In the genomic region with DNA sequence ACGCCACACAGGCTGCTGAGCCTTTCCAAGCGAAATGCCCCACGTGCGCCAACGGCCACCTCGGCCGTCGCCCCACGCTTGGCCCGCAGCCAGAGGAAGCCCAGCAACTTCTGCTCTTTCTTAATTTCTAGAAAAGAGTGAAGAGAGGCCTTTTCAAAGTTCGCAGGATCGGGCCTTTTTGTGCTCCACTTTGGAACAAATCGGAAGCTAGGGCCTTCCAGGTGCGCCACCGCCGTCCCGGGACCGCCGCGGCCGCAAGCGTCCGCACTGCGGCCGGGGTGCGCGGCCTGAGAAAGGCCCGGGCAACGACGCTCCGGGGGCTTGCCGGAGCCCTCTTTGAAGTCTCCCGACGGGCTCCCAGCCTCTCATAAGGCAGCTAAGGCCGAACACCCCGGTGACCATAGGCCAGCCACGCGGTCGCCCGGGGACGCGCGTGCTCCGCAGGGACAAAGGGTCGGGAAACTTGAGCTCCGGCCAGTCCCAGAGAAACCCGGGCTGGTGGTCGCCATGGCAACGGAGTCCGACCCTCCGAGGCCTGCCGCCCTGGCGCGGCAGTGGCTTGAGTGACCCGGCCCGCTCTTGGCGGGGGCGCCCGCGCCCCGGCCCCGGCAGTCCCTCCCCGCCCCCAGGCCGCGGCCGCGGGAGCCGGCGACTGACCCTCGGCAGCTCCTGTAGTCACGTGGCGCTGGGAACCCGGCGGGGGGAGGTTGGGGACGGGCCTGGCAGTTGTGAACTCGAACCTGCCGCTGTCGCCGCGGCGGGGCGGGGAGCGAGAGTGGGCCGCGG, we compare ENCODE assay signal across 8 cellular contexts. TPM values are rescaled to one million over a fixed set of nuclear protein-coding genes. Genes with fewer than 3 reads are reported as not detected.
DNase-seq lines count a peak whose midpoint lies in the region; ATAC-seq, FAIRE-seq and TF ChIP-seq lines count a peak whose summit lies in the region.

A gene (plus strand): TSS at position 725 of the 786 bp plus-strand sequence. CDS start 890 bp downstream, outside the sequence.

- TF ChIP-seq RAD21 in HepG2 (CRISPR knock-in tag; IDR thresholded peaks at IDR 0.05): 0 out of 2 replicates have a peak, but pooled peaks have one; percentile 54

- peaks cover 32% of the 10 kb centered on the region for H3K79me2 ChIP-seq in HepG2 (ENCODE audit: insufficient read depth, low read length)

- no peaks in the 10 kb centered on the region for H3K27me3 ChIP-seq in HepG2 (ENCODE audit: control insufficient read depth in 1 of 2, insufficient read depth in 2 of 2, low read length in 2 of 2)

- TF ChIP-seq EP300 in HepG2 (IDR thresholded peaks at IDR 0.05; ENCODE audit: low read depth in 2 of 2, low read length in 2 of 2) (peak; percentile 43 to 49; a peak in 2 of 4 replicates), HepG2 (CRISPR knock-in tag; IDR thresholded peaks at IDR 0.05; ENCODE audit: borderline replicate concordance) (no peak)

- H3K4me3 ChIP-seq in AG10803 (ENCODE audit: low read length) (peak within 1 kb of the TSS; percentile 90), HepG2 (replicated peaks in 1 of 3; ENCODE audit: insufficient read depth in 1 of 3, low read depth in 2 of 3, low read length in 3 of 3) (peak within 1 kb of the TSS; percentile 68 to 84 (median 82))

- H3K4me1 ChIP-seq in HepG2 (ENCODE audit: insufficient read depth, low read length): peaks cover 35% of the 10 kb centered on the region

- intact Hi-C loops in HepG2 (cut with micrococcal nuclease; ENCODE audit: unreplicated experiment): loop anchor here (1.0 kb wide), 2 partner anchors 9 to 27 kb away; a partner anchor contains a TSS

- H3K36me3 ChIP-seq in HepG2 (replicated peaks in 1 of 2; ENCODE audit: control insufficient read depth in 1 of 2, insufficient read depth in 2 of 2, low read length in 2 of 2): peaks cover 5 to 19% of the 10 kb centered on the region in 2 experiments; a peak in 4 of 5 replicates

- peak; percentile 50 to 72; a peak in 3 of 4 replicates for TF ChIP-seq POLR2A in HepG2 (IDR thresholded peaks at IDR 0.05; ENCODE audit: insufficient read depth in 1 of 2, low read depth in 2 of 2, low read length in 2 of 2)

- CTCF ChIA-PET in HepG2 (lab: Yijun Ruan, JAX; ENCODE audit: low intra/inter-chr PET ratio, low total read pairs): no interaction called here

- peaks cover 8% of the 10 kb centered on the region; the same call in 1 of the 2 replicates for H4K20me1 ChIP-seq in HepG2 (ENCODE audit: insufficient read depth, low read length)

- BruUV-seq in HepG2 (replicated peaks; lab: Mats Ljungman, UMichigan): no TSS peak

- peak within 1 kb of the TSS; percentile 99 for H3K4me2 ChIP-seq in HepG2 (ENCODE audit: low read depth, low read length)

- DNase-seq in AG10803 (ENCODE audit: low read depth): peak; percentile 85
- peak; percentile 85 for DNase-seq in NCI-H526 treated with DMSO at 0.1 percent for 48 hours (lab: John Stamatoyannopoulos, UW)
- peak; percentile 67 to 72 for DNase-seq in activated CD4-positive, alpha-beta T cell treated with anti-CD3 and anti-CD28 coated beads, Interleukin-2, amount 50 U/mL, for 24 hours (ENCODE audit: low read depth in 1 of 2, low spot score in 1 of 2)
- DNase-seq in dermis blood vessel endothelial cell: peak; percentile 92
- DNase-seq in HepG2 (ENCODE audit: low spot score): peak; percentile 86
- DNase-seq in stimulated activated CD4-positive, alpha-beta T cell treated with anti-CD3 and anti-CD28 coated beads, Interleukin-2, amount 100 ng/mL, for 48 hours: peak; percentile 72 to 74

- peak within 1 kb of the TSS; percentile 95 for H3K9ac ChIP-seq in HepG2 (ENCODE audit: insufficient read depth, low read depth, low read length)

- 0% methylated on average over 9 of the region's 85 CpGs for WGBS in HepG2 (ENCODE audit: low lambda C conversion rate)

- peak within 1 kb of the TSS; percentile 100 for H3K27ac ChIP-seq in HepG2 (ENCODE audit: extremely low read length, insufficient read depth, low read length)

- in situ Hi-C loops in HepG2 (cut with HindIII; ENCODE audit: extremely low pct_ligation_motif_present, low pct_unique_long_range_greater_than_20kb): no loop called here

- peak within 1 kb of the TSS; percentile 61 for H2AFZ ChIP-seq in HepG2 (ENCODE audit: low read length)

- POLR2A ChIA-PET in HepG2 (lab: Yijun Ruan, JAX): interaction anchor here (0.9 to 6.8 kb wide), 15 partner anchors 10 to 660 kb away, joined by 3 to 141 read pairs (median 9); a partner anchor contains a TSS

- TF ChIP-seq CTCF in AG10803 (conservative IDR thresholded peaks at IDR 0.05; ENCODE audit: low read length) (no peak), HepG2 (CRISPR knock-in tag; IDR thresholded peaks at IDR 0.05) (peak; percentile 26; the same call in 1 of the 2 replicates)

- peak; percentile 26 for FAIRE-seq in HepG2 (lab: Jason Lieb, UNC)

- ATAC-seq in GM19043 (IDR thresholded peaks at IDR 0.05; ENCODE audit: low read depth, unreplicated experiment) (peak; percentile 46), HG03342 (IDR thresholded peaks at IDR 0.05; ENCODE audit: unreplicated experiment) (peak; percentile 50), HepG2 (peak; percentile 71)

- no peaks in the 10 kb centered on the region for H3K9me3 ChIP-seq in HepG2 (ENCODE audit: low read length)

TF ChIP-seq in HepG2, 621 proteins besides CTCF, POLR2A, EP300 and RAD21 (continues in another document):
- TF ChIP-seq TEAD2 (CRISPR knock-in tag; IDR thresholded peaks at IDR 0.05): no peak
- TF ChIP-seq ISX (CRISPR knock-in tag; conservative IDR thresholded peaks at IDR 0.05): no peak
- no peak for TF ChIP-seq ETV6 (CRISPR knock-in tag; conservative IDR thresholded peaks at IDR 0.05)
- no peak for TF ChIP-seq PITX1 (CRISPR knock-in tag; IDR thresholded peaks at IDR 0.05)
- TF ChIP-seq, protein P1, sequence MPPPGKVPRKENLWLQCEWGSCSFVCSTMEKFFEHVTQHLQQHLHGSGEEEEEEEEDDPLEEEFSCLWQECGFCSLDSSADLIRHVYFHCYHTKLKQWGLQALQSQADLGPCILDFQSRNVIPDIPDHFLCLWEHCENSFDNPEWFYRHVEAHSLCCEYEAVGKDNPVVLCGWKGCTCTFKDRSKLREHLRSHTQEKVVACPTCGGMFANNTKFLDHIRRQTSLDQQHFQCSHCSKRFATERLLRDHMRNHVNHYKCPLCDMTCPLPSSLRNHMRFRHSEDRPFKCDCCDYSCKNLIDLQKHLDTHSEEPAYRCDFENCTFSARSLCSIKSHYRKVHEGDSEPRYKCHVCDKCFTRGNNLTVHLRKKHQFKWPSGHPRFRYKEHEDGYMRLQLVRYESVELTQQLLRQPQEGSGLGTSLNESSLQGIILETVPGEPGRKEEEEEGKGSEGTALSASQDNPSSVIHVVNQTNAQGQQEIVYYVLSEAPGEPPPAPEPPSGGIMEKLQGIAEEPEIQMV (CRISPR knock-in tag; IDR thresholded peaks at IDR 0.05; ENCODE audit: low read depth): peak; percentile 83
- no peak for TF ChIP-seq ZKSCAN5 (CRISPR knock-in tag; IDR thresholded peaks at IDR 0.05)
- TF ChIP-seq, protein P2, sequence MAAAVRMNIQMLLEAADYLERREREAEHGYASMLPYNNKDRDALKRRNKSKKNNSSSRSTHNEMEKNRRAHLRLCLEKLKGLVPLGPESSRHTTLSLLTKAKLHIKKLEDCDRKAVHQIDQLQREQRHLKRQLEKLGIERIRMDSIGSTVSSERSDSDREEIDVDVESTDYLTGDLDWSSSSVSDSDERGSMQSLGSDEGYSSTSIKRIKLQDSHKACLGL (CRISPR knock-in tag; IDR thresholded peaks at IDR 0.05): peak; percentile 88; the same call in 1 of the 2 replicates
- TF ChIP-seq, protein P3, sequence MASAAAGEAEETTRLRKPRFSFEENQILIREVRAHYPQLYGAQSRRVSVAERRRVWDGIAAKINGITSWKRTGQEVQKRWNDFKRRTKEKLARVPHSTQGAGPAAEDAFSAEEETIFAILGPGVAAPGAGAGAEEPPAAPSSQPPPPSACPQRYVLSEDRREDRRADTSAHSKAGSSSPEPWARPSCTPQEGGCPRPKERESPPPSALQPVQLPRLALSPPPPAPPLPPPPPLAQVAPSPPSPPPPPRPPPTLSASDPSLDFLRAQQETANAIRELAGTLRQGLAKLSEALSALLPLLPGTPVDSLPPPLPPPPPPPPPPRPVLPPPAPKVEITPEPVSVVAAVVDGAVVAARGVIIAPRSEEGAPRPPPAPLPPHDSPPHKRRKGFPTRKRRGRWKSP (CRISPR knock-in tag; IDR thresholded peaks at IDR 0.05): no peak
- no peak for TF ChIP-seq ZNF235 (CRISPR knock-in tag; IDR thresholded peaks at IDR 0.05; ENCODE audit: borderline replicate concordance)
- peak; percentile 92 for TF ChIP-seq HNRNPL (IDR thresholded peaks at IDR 0.05; ENCODE audit: low read depth, low read length)
- no peak for TF ChIP-seq ZBTB3 (CRISPR knock-in tag; IDR thresholded peaks at IDR 0.05; ENCODE audit: borderline replicate concordance, low read depth)

RNA-seq across cellular contexts. Expression of the gene that starts here (rescaled TPM):
- total RNA-seq in dermis blood vessel endothelial cell (83.9 and 124 TPM in 2 replicates), HepG2 (2016; rRNA removed; fragmentation: Illumina TruSeq; extraction: Trizol) (86.4 and 108 TPM in 2 replicates)
- total RNA-seq in HepG2 (2016; cell fraction: cytosol; rRNA removed; fragmentation: Illumina TruSeq; extraction: Trizol; ENCODE audit: low read depth): 34.3 and 36.1 TPM in 2 replicates
- total RNA-seq in HepG2 (2016; cell fraction: insoluble cytoplasmic fraction; rRNA removed; fragmentation: Illumina TruSeq; extraction: Trizol): 77.5 and 106 TPM in 2 replicates
- 112 and 119 TPM in 2 replicates for total RNA-seq in HepG2 (2016; cell fraction: membrane; rRNA removed; fragmentation: Illumina TruSeq; extraction: Trizol)
- 81.1 and 91.5 TPM in 2 replicates for total RNA-seq in HepG2 (2016; cell fraction: nucleus; rRNA removed; fragmentation: Illumina TruSeq; extraction: Trizol)
- polyA plus RNA-seq in HepG2 (2011; rRNA removed): 69.9 and 87.9 TPM in 2 replicates
- 58.9 and 82.1 TPM in 2 replicates for polyA plus RNA-seq in HepG2 (2011; cell fraction: cytosol; rRNA removed)
- polyA plus RNA-seq in HepG2 (2011; cell fraction: nucleus; rRNA removed): 189 and 195 TPM in 2 replicates
- polyA plus RNA-seq in HepG2 (2012): 52.5 and 64.7 TPM in 2 replicates
- 22.0 and 24.7 TPM in 2 replicates for polyA plus RNA-seq in HepG2 (2016; cell fraction: cytosol; fragmentation: Illumina TruSeq; extraction: Trizol; ENCODE audit: low read depth)
- polyA plus RNA-seq in HepG2 (2016; cell fraction: insoluble cytoplasmic fraction; fragmentation: Illumina TruSeq; extraction: Trizol; ENCODE audit: low read depth): 82.2 and 105 TPM in 2 replicates
- polyA plus RNA-seq in HepG2 (2016; cell fraction: membrane; fragmentation: Illumina TruSeq; extraction: Trizol; ENCODE audit: low read depth): 77.8 and 77.9 TPM in 2 replicates
- polyA plus RNA-seq in HepG2 (2016; cell fraction: nucleus; fragmentation: Illumina TruSeq; extraction: Trizol; ENCODE audit: insufficient read depth, low read depth): 138 and 155 TPM in 2 replicates
- polyA minus RNA-seq in HepG2 (2011; rRNA and poly(A)+ RNA removed; ENCODE audit: low replicate concordance): 81.7 and 98.0 TPM in 2 replicates
- polyA minus RNA-seq in HepG2 (2011; cell fraction: cytosol; rRNA and poly(A)+ RNA removed): 35.3 and 35.6 TPM in 2 replicates
- 50.5 and 54.6 TPM in 2 replicates for polyA minus RNA-seq in HepG2 (2011; cell fraction: nucleus; rRNA and poly(A)+ RNA removed)

Comparison
In these comparisons a context has a peak if more than half of its experiments do, and no peak if none do; other contexts are left out.
1. Peak in every context shown above with its lines: DNase-seq, ATAC-seq, H3K4me3 ChIP-seq and H3K27ac ChIP-seq.